ENCODE assay signal across 8 cellular contexts in the genomic region with DNA sequence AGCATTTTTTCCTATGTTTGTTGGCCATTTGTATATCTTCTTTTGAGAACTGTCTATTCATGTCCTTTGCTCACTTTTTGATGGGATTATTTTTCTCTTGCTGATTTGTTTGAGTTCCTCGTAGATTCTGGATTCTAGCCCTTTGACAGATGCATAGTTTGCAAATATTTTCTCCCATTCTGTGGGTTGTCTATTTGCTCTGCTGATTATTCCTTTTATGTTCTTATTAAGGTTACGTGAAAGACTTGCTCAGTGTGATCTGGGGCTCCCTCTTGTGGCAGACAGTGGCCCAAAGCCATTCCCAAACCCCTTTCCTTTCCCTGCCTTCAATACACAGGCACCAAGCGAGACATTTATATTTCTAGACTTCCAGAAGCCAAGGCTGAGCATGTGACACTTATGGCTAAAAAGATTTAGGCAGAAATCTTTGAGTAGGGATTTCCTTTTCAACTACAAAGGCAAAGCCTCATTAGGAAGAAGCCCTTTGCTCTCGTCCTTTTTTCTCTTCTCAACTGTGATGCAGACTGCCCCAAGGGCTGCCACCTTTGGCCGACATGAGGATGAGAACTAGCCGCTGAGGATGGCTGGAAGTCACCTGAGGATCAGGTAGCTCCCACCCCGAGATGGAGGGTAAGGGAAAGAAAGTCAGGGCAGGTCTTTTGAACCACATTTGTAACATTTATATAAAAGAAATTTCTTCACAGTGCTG. TPM values are rescaled to one million over a fixed set of nuclear protein-coding genes. Genes with fewer than 3 reads are reported as not detected.
A peak's percentile ranks its signal among the peaks of the same experiment; 100 is the strongest.
DNase-seq lines count a peak whose midpoint lies in the region; ATAC-seq and TF ChIP-seq lines count a peak whose summit lies in the region.

No MANE protein-coding gene starts in this region.

- H3K27me3 ChIP-seq in suprapubic skin = peaks cover 7% of the 10 kb centered on the region

- no peak overlapping the region for H3K27ac ChIP-seq in suprapubic skin

- peaks cover 26 to 58% (median 51%) of the 10 kb centered on the region in 4 donors for H3K4me1 Mint-ChIP-seq in naive thymus-derived CD8-positive, alpha-beta T cell

- no peak for TF ChIP-seq POLR2A in suprapubic skin (IDR thresholded peaks at IDR 0.05)

- peaks cover 0 to 11% (median 3%) of the 10 kb centered on the region in 5 donors for H3K27me3 Mint-ChIP-seq in naive thymus-derived CD8-positive, alpha-beta T cell

- ATAC-seq in esophagus mucosa (peak; percentile 76), GM19467 (IDR thresholded peaks at IDR 0.05; ENCODE audit: unreplicated experiment) (no peak)
- no peak for ATAC-seq in naive thymus-derived CD8-positive, alpha-beta T cell

- WGBS in suprapubic skin = 14% methylated on average over 7 of the region's 7 CpGs

- H3K36me3 ChIP-seq in suprapubic skin = no peaks in the 10 kb centered on the region

- H3K9me3 Mint-ChIP-seq in naive thymus-derived CD8-positive, alpha-beta T cell = no peaks in the 10 kb centered on the region

- DNase-seq in AG08396 (ENCODE audit: low spot score) (peak; percentile 63), GM13977 (ENCODE audit: low spot score) (peak; percentile 37), NCI-H774 (lab: John Stamatoyannopoulos, UW) (peak; percentile 62), activated T-cell treated with anti-CD3 and anti-CD28 coated beads for 1 hour (ENCODE audit: low read depth) (peak; percentile 63), suprapubic skin (ENCODE audit: low spot score in 2 of 2) (no peak)
- peak; percentile 37 to 77 (median 57) for DNase-seq in naive thymus-derived CD8-positive, alpha-beta T cell

- no peak for TF ChIP-seq EP300 in suprapubic skin (IDR thresholded peaks at IDR 0.05)

- H3K36me3 Mint-ChIP-seq in naive thymus-derived CD8-positive, alpha-beta T cell = no peaks in the 10 kb centered on the region

- H3K9me3 ChIP-seq in suprapubic skin = no peaks in the 10 kb centered on the region

- POLR2A ChIA-PET in naive thymus-derived CD8-positive, alpha-beta T cell (lab: Charles Lee) = interaction anchor here (3.9 to 4.1 kb wide), 2 partner anchors 14 to 21 kb away, joined by 43 to 48 read pairs; no protein-coding TSS in a partner anchor

- peak; percentile 88 for TF ChIP-seq CTCF in GM13977 (IDR thresholded peaks at IDR 0.05; ENCODE audit: extremely low read depth, insufficient read depth, missing control alignments)
- TF ChIP-seq CTCF in suprapubic skin (IDR thresholded peaks at IDR 0.05) = peak; percentile 81 to 86

- peak overlapping the region in 8 of 10 donors; percentile 5 to 58 (median 40) for H3K27ac Mint-ChIP-seq in naive thymus-derived CD8-positive, alpha-beta T cell

- H3K4me1 ChIP-seq in suprapubic skin = no peaks in the 10 kb centered on the region

- no peak overlapping the region for H3K4me3 ChIP-seq in suprapubic skin

- peak overlapping the region in 6 of 10 donors; percentile 1 to 72 (median 38) for H3K4me3 Mint-ChIP-seq in naive thymus-derived CD8-positive, alpha-beta T cell

- in situ Hi-C loops in GM13977 (cut with MboI; ENCODE audit: low pct_unique_long_range_greater_than_20kb, low sequenced_read_pairs, unreplicated experiment) = loop anchor here (25.0 kb wide), 1 partner anchor 594 kb away; no protein-coding TSS in a partner anchor

RNA-seq across cellular contexts. Expression of gene ST8SIA6, which starts 23.6 kb away (rescaled TPM):
- 1.6 TPM for total RNA-seq in esophagus mucosa
- total RNA-seq in naive thymus-derived CD8-positive, alpha-beta T cell = under 1 TPM in 1 of 2 experiments, not detected in 1; 0.33 TPM
- polyA plus RNA-seq in naive thymus-derived CD8-positive, alpha-beta T cell = 1 to 10 TPM in 1 of 3 donors, not detected in 2; 2.4 TPM
- 1 to 10 TPM; 1.2 to 5.2 (median 3.2) TPM for total RNA-seq in suprapubic skin

Comparison
In these comparisons a context has a peak if more than half of its experiments do, and no peak if none do; other contexts are left out.
1. DNase-seq: peak in AG08396 (single experiment), GM13977 (single experiment), NCI-H774 (single experiment), activated T-cell treated with anti-CD3 and anti-CD28 coated beads for 1 hour (single experiment) and naive thymus-derived CD8-positive, alpha-beta T cell (10 of 10); none in suprapubic skin (0 of 2).